18 cellular contexts compared by ENCODE assay signal in the genomic region with DNA sequence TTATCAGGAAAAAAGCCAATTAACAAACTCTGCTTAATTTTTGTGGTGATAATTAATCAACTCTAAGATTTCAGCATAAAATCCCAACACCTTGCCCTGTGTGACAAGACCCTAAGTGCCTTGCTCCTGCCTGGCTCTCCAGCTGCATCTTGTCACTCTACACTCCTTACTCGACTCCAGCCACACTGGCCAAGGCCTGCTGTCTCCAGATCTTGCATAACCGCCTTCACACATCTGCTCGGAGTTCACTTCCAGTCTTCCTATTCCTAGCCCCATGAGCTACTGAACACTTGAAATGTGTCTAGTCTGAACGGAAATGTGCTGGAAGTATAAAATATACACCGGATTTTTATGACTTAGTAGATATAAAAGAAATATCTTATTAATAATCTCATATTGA.
DNase-seq lines count a peak whose midpoint lies in the region; ATAC-seq and TF ChIP-seq lines count a peak whose summit lies in the region.
"Had no signal": no experiment of that assay in that cellular context is flagged by ENCODE, and none has a peak within 500 bp of the region (broad histone marks: within the 10 kb centered on the region; RNA-seq: fewer than 3 reads in every experiment).

No MANE protein-coding gene starts in this region.

- H3K4me3 ChIP-seq in colonic mucosa (no peak overlapping the region), right cardiac atrium (ENCODE audit: low read length) (no peak overlapping the region), upper lobe of left lung (no peak overlapping the region)
- H3K4me3 ChIP-seq: HAP-1 had no signal

- ATAC-seq in right cardiac atrium (peak; percentile 52 to 79), upper lobe of left lung (ENCODE audit: low FRiP score in 2 of 2) (peak; percentile 20 to 31)
- ATAC-seq: left lobe of liver had no signal

- 35% methylated on average over 5 of the region's 5 CpGs for WGBS in right cardiac atrium
- WGBS in upper lobe of left lung, 2 donors: 53 to 65% methylated on average over 5 of the region's 5 CpGs

- H3K27me3 ChIP-seq in colonic mucosa: no peaks in the 10 kb centered on the region
- H3K27me3 ChIP-seq in right cardiac atrium (ENCODE audit: control insufficient read depth, insufficient read depth): no peaks in the 10 kb centered on the region
- H3K27me3 ChIP-seq in upper lobe of left lung: no peaks in the 10 kb centered on the region

- H3K27ac ChIP-seq in colonic mucosa: no peak overlapping the region
- no peak overlapping the region for H3K27ac ChIP-seq in right cardiac atrium (ENCODE audit: low read length)
- peak overlapping the region in 1 of 4 donors; percentile 84 for H3K27ac ChIP-seq in upper lobe of left lung
- H3K27ac ChIP-seq: thoracic aorta, VCaP had no signal

- intact Hi-C loops in colonic mucosa (cut with DNase I): no loop called here
- intact Hi-C loops in right cardiac atrium (cut with DNase I): no loop called here

- DNase-seq in DMS53 (lab: John Stamatoyannopoulos, UW): peak; percentile 8
- DNase-seq in DMS53 treated with DMSO at 0.1 percent for 48 hours (lab: John Stamatoyannopoulos, UW; ENCODE audit: unreplicated experiment): no peak
- DNase-seq in colonic mucosa: peak; percentile 28
- peak; percentile 71 to 87 (median 81) for DNase-seq in right cardiac atrium
- DNase-seq in upper lobe of left lung: peak in 1 of 2 donors; percentile 36
- no peak for DNase-seq in SKM-1 treated with dmso at 0.1 percent for 144 hours (lab: John Stamatoyannopoulos, UW; ENCODE audit: unreplicated experiment)
- DNase-seq in NCI-H748 treated with DMSO at 0.1 percent for 48 hours (lab: John Stamatoyannopoulos, UW): no peak
- DNase-seq in NCI-H82 treated with DMSO at 0.1 percent for 48 hours (lab: John Stamatoyannopoulos, UW; ENCODE audit: unreplicated experiment): no peak
- DNase-seq: 8988T; activated CD8-positive, alpha-beta T cell treated with anti-CD3 and anti-CD28 coated beads, Interleukin-2, amount 10 ng/mL, durations not matched to agents 7 days and 5 days; activated naive CD8-positive, alpha-beta T cell treated with anti-CD3 and anti-CD28 coated beads, Interleukin-2, amount 10 ng/mL, durations not matched to agents 7 days and 5 days; KBM-7; NCI-H1417 treated with DMSO at 0.1 percent for 48 hours; NCI-H2171 treated with DMSO at 0.1 percent for 48 hours had no signal

- no peak for TF ChIP-seq POLR2A in upper lobe of left lung (IDR thresholded peaks at IDR 0.05)

- H3K9ac ChIP-seq in colonic mucosa (ENCODE audit: low read depth in 2 of 2, low read length in 2 of 2): no peak overlapping the region

- no peak for TF ChIP-seq CTCF in colonic mucosa (IDR thresholded peaks at IDR 0.05)
- TF ChIP-seq CTCF in upper lobe of left lung (IDR thresholded peaks at IDR 0.05): no peak

- H3K4me1 ChIP-seq in colonic mucosa (no peaks in the 10 kb centered on the region), right cardiac atrium (ENCODE audit: control insufficient read depth, insufficient read depth, low read length) (no peaks in the 10 kb centered on the region), upper lobe of left lung (peaks cover 15 to 27% (median 19%) of the 10 kb centered on the region in 4 donors)

- no peaks in the 10 kb centered on the region for H3K36me3 ChIP-seq in colonic mucosa
- H3K36me3 ChIP-seq in upper lobe of left lung: peaks cover 0 to 26% (median 14%) of the 10 kb centered on the region in 4 donors

- peak in 1 of 4 donors; percentile 56 for TF ChIP-seq EP300 in upper lobe of left lung (IDR thresholded peaks at IDR 0.05)

- H3K9me3 ChIP-seq in colonic mucosa (no peaks in the 10 kb centered on the region), right cardiac atrium (ENCODE audit: control insufficient read depth, low read length) (no peaks in the 10 kb centered on the region), upper lobe of left lung (no peaks in the 10 kb centered on the region)
- H3K9me3 ChIP-seq: HAP-1, thoracic aorta had no signal

Comparison
In these comparisons a context has a peak if more than half of its experiments do, and no peak if none do; other contexts are left out.
1. DNase-seq: peak in DMS53 (single experiment), colonic mucosa (single experiment) and right cardiac atrium (3 of 3); none in DMS53 treated with DMSO at 0.1 percent for 48 hours (single experiment), SKM-1 treated with dmso at 0.1 percent for 144 hours (single experiment), NCI-H748 treated with DMSO at 0.1 percent for 48 hours (single experiment) and NCI-H82 treated with DMSO at 0.1 percent for 48 hours (single experiment).